8 cellular contexts compared by ENCODE assay signal in the genomic region with DNA sequence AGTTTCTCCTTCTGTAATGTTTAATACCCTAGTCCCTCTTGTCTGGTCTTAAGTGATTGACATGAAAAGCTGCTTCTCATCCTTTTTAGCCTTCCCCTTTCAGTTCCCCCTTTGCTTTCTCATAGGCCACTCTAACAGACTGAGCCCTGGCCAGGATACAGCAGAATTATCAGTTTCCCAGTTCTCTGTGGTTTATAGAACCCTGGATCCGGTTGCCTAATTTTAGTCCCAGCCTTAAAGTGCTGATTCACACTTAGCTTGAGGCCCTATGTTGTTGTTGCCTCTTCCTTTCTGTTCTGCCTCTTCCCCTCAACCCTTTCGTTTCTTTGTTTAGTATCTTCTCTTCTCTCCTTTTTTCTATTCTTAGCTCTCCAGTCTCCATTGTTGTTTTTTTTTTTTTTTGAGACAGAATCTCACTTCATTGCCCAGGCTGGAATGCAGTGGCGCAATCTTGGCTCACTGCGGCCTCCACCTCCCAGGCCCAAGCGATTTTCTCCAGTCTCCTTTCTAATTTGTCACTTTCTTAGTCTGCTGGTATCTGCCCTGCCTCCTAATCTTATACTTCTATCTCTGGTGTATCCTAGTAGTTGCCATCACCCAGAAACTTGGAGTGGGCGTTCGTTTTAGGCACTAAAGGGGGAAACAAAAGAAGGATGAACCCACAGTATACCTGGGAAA. TPM values are rescaled to one million over a fixed set of nuclear protein-coding genes. Genes with fewer than 3 reads are reported as not detected.
A peak's percentile ranks its signal among the peaks of the same experiment; 100 is the strongest.
DNase-seq lines count a peak whose midpoint lies in the region; ATAC-seq, FAIRE-seq and TF ChIP-seq lines count a peak whose summit lies in the region.

No MANE protein-coding gene starts in this region.

- no peaks in the 10 kb centered on the region for H3K9me3 Mint-ChIP-seq in astrocyte (ENCODE audit: unreplicated experiment)

- no peaks in the 10 kb centered on the region for H3K79me2 ChIP-seq in astrocyte (ENCODE audit: insufficient read depth, low read length)

- H3K4me3 ChIP-seq in BLaER1, result peak overlapping the region; percentile 27; the same call in 1 of the 2 replicates
- no peak overlapping the region for H3K4me3 ChIP-seq in astrocyte (ENCODE audit: insufficient read depth, low read depth, low read length)
- H3K4me3 ChIP-seq in lower lobe of right lung, result no peak overlapping the region

- FAIRE-seq in astrocyte (lab: Jason Lieb, UNC), result no peak

- H3K4me1 ChIP-seq in BLaER1 (peaks cover 86% of the 10 kb centered on the region), astrocyte (ENCODE audit: insufficient read depth, low read length) (peaks cover 6% of the 10 kb centered on the region), lower lobe of right lung (peaks cover 48% of the 10 kb centered on the region)

- TF ChIP-seq CTCF in astrocyte (IDR thresholded peaks at IDR 0.05; ENCODE audit: insufficient read depth, low read depth, low read length) (no peak), lower lobe of right lung (IDR thresholded peaks at IDR 0.05) (no peak)

- peak overlapping the region; percentile 75 for H3K27ac Mint-ChIP-seq in astrocyte (ENCODE audit: unreplicated experiment)

- H3K36me3 ChIP-seq in BLaER1 (no peaks in the 10 kb centered on the region), astrocyte (ENCODE audit: insufficient read depth, low read length) (no peaks in the 10 kb centered on the region), lower lobe of right lung (no peaks in the 10 kb centered on the region)

- H2AFZ ChIP-seq in astrocyte (ENCODE audit: low read depth, low read length), result peak overlapping the region; percentile 77

- no peaks in the 10 kb centered on the region for H3K27me3 Mint-ChIP-seq in astrocyte (ENCODE audit: low read depth, unreplicated experiment)

- intact Hi-C loops in lower lobe of right lung (cut with DNase I), result no loop called here

- H3K27ac ChIP-seq in BLaER1 (peak overlapping the region; percentile 88), astrocyte (ENCODE audit: low read depth, low read length) (peak overlapping the region; percentile 18), lower lobe of right lung (peak overlapping the region; percentile 66)

- peaks cover 5% of the 10 kb centered on the region for H3K4me1 Mint-ChIP-seq in astrocyte (ENCODE audit: low read depth, unreplicated experiment)

- no peaks in the 10 kb centered on the region for H3K36me3 Mint-ChIP-seq in astrocyte (ENCODE audit: low read depth, unreplicated experiment)

- peak overlapping the region; percentile 50 for H3K4me3 Mint-ChIP-seq in astrocyte (ENCODE audit: unreplicated experiment)

- H3K4me2 ChIP-seq in BLaER1, result peak overlapping the region; percentile 94
- H3K4me2 ChIP-seq in astrocyte (ENCODE audit: low read length), result peak overlapping the region; percentile 57

- peak overlapping the region; percentile 72; the same call in 1 of the 2 replicates for H3K9ac ChIP-seq in BLaER1
- peak overlapping the region; percentile 34 for H3K9ac ChIP-seq in astrocyte (ENCODE audit: low read length)

- H3K27me3 ChIP-seq in BLaER1, result no peaks in the 10 kb centered on the region
- H3K27me3 ChIP-seq in astrocyte (ENCODE audit: insufficient read depth, low read length), result no peaks in the 10 kb centered on the region
- H3K27me3 ChIP-seq in lower lobe of right lung (ENCODE audit: low read depth), result no peaks in the 10 kb centered on the region

- DNase-seq in M059J (ENCODE audit: low read depth) (peak; percentile 74), astrocyte (ENCODE audit: low read depth) (peak; percentile 69), lower lobe of right lung (peak; percentile 68), LoVo (ENCODE audit: low spot score) (no peak)
- DNase-seq in stimulated activated CD4-positive, alpha-beta T cell treated with anti-CD3 and anti-CD28 coated beads, Interleukin-4, amount 100 ng/mL, for 24 hours, result no peak

- no peaks in the 10 kb centered on the region; the same call in 1 of the 2 replicates for H3K9me3 ChIP-seq in BLaER1
- no peaks in the 10 kb centered on the region for H3K9me3 ChIP-seq in astrocyte (ENCODE audit: insufficient read depth, low read depth, low read length)
- H3K9me3 ChIP-seq in lower lobe of right lung, result no peaks in the 10 kb centered on the region

- ATAC-seq in GM19452 (IDR thresholded peaks at IDR 0.05; ENCODE audit: unreplicated experiment), result peak; percentile 46
- ATAC-seq in lower lobe of right lung, result peak; percentile 65 to 78
- no peak for ATAC-seq in HG02973 (IDR thresholded peaks at IDR 0.05; ENCODE audit: unreplicated experiment)

- H4K20me1 ChIP-seq in BLaER1 (no peaks in the 10 kb centered on the region), astrocyte (ENCODE audit: insufficient read depth, low read length) (no peaks in the 10 kb centered on the region)

RNA-seq across cellular contexts. Expression of gene BIN2, which starts 2.9 kb away (rescaled TPM):
- not detected in 2 replicates for total RNA-seq in M059J (2014; rRNA removed; shearing (Covaris generic))
- total RNA-seq in astrocyte, result not detected in 2 replicates
- total RNA-seq in lower lobe of right lung, result 45.4 TPM

RNA-seq across cellular contexts. Expression of gene CELA1, which starts 19.6 kb away (rescaled TPM):
- total RNA-seq in M059J (2014; rRNA removed; shearing (Covaris generic)), result not detected in 2 replicates
- total RNA-seq in astrocyte (not detected in 2 replicates), lower lobe of right lung (not detected)

RNA-seq across cellular contexts. Expression of gene SMAGP, which starts 56.7 kb away (rescaled TPM):
- total RNA-seq in M059J (2014; rRNA removed; shearing (Covaris generic)), result 15.8 and 17.8 TPM in 2 replicates
- total RNA-seq in astrocyte, result 1.3 and 3.6 TPM in 2 replicates
- total RNA-seq in lower lobe of right lung, result 31.3 TPM

Comparison
In these comparisons a context has a peak if more than half of its experiments do, and no peak if none do; other contexts are left out.
1. H3K27ac ChIP-seq: peak in every context shown above with its lines; median percentile 88 in BLaER1; 66 in lower lobe of right lung; 18 in astrocyte.
2. DNase-seq: peak in M059J (single experiment), astrocyte (single experiment) and lower lobe of right lung (single experiment); none in LoVo (single experiment) and stimulated activated CD4-positive, alpha-beta T cell treated with anti-CD3 and anti-CD28 coated beads, Interleukin-4, amount 100 ng/mL, for 24 hours (single experiment).
3. RNA of gene BIN2, which starts 2.9 kb away (total RNA-seq): 45.4 TPM in lower lobe of right lung (single experiment); not detected in astrocyte and not detected in M059J; every median in the first group is over 10 times any median in the second.